In the genomic region with DNA sequence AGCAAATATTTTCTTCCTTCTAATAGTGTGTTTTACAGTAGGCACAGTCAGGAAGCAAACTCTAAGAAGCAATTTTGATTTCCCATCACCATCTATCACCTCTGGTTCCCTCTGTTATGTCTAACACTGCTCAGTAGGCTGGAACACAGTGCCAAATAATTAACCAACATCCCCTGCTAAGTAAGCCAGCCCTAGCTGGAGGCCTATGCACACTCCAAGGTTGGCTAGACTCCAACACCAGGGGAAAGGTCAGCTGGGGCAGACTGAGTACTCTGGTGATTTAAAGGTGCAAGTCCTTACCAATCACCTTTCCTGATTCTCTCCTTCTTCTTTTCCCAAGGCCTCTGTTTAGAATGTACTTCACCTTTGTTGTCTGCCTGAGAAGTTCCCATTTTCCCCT, we compare ENCODE assay signal across 14 cellular contexts. TPM values are rescaled to one million over a fixed set of nuclear protein-coding genes. Genes with fewer than 3 reads are reported as not detected.
DNase-seq lines count a peak whose midpoint lies in the region; ATAC-seq, FAIRE-seq and TF ChIP-seq lines count a peak whose summit lies in the region.
"Had no signal": no experiment of that assay in that cellular context is flagged by ENCODE, and none has a peak within 500 bp of the region (broad histone marks: within the 10 kb centered on the region; RNA-seq: fewer than 3 reads in every experiment).

No MANE protein-coding gene starts in this region.

- peak; percentile 94 for FAIRE-seq in RCC 7860 (lab: Jason Lieb, UNC)

- H3K27me3 ChIP-seq in lower lobe of right lung (ENCODE audit: low read depth): no peaks in the 10 kb centered on the region

- DNase-seq in Caki2 (ENCODE audit: low read depth): peak; percentile 78
- peak; percentile 3 for DNase-seq in Daoy (ENCODE audit: low read depth)
- peak; percentile 68 for DNase-seq in RCC 7860 (ENCODE audit: low spot score)
- no peak for DNase-seq in lower lobe of right lung
- DNase-seq in epidermal melanocyte (ENCODE audit: insufficient read length, low spot score): no peak
- DNase-seq in activated CD4-positive, CD25-positive, alpha-beta regulatory T cell (lab: John Stamatoyannopoulos, UW): no peak
- DNase-seq: activated gamma-delta T cell treated with Interleukin-2 at 50 U/mL for 16 hours; H9; naive B cell; NCI-H526; SIG-M5; stimulated activated CD4-positive, alpha-beta T cell treated with anti-CD3 and anti-CD28 coated beads, Interleukin-4, amount 100 ng/mL, for 4 hours; stimulated activated naive CD4-positive, alpha-beta T cell had no signal

- in situ Hi-C loops in Caki2 (cut with HindIII; ENCODE audit: low pct_unique_long_range_greater_than_20kb, low sequenced_read_pairs): no loop called here

- H3K4me3 ChIP-seq in lower lobe of right lung: no peak overlapping the region

- H3K4me1 ChIP-seq in lower lobe of right lung: no peaks in the 10 kb centered on the region

- no peak for TF ChIP-seq CTCF in lower lobe of right lung (IDR thresholded peaks at IDR 0.05)

- no peaks in the 10 kb centered on the region for H3K9me3 ChIP-seq in lower lobe of right lung

- no peak overlapping the region for H3K27ac ChIP-seq in lower lobe of right lung

- ATAC-seq in lower lobe of right lung (peak; percentile 54 to 58), HG02970 (IDR thresholded peaks at IDR 0.05; ENCODE audit: low FRiP score, unreplicated experiment) (no peak)

- intact Hi-C loops in lower lobe of right lung (cut with DNase I): no loop called here

- H3K36me3 ChIP-seq in lower lobe of right lung: no peaks in the 10 kb centered on the region

RNA-seq across cellular contexts. Expression of gene BEND5, which starts 46.5 kb away (rescaled TPM):
- 0.07 TPM in 1 of 2 replicates, not detected in the other for total RNA-seq in Caki2 (2014; rRNA removed; shearing (Covaris generic); ENCODE audit: low replicate concordance)
- total RNA-seq in Daoy (2014; rRNA removed; shearing (Covaris generic)): 0.77 and 3.1 TPM in 2 replicates
- total RNA-seq in lower lobe of right lung: 4.3 TPM

Comparison
In these comparisons a context has a peak if more than half of its experiments do, and no peak if none do; other contexts are left out.
1. DNase-seq: peak in Caki2 (single experiment), Daoy (single experiment) and RCC 7860 (single experiment); none in lower lobe of right lung (single experiment), epidermal melanocyte (single experiment) and activated CD4-positive, CD25-positive, alpha-beta regulatory T cell (0 of 4).